Comparison of ENCODE assay signal across 1 cellular context in genomic region chr11:67256477-67256876, GRCh38.
A peak's percentile ranks its signal among the peaks of the same experiment; 100 is the strongest.
TF ChIP-seq lines count a peak whose summit lies in the region.

No MANE protein-coding gene starts in this region.

TF ChIP-seq in K562, 482 proteins besides CTCF, POLR2A, EP300 and RAD21:
- TF ChIP-seq SAFB (IDR thresholded peaks at IDR 0.05; ENCODE audit: borderline replicate concordance, low read depth, low read length) (no peak), ZFPM2 (CRISPR knock-in tag; IDR thresholded peaks at IDR 0.05) (no peak), ZNF407 (IDR thresholded peaks at IDR 0.05; ENCODE audit: low read depth) (no peak), TRIM25 (IDR thresholded peaks at IDR 0.05; ENCODE audit: borderline replicate concordance) (no peak), ETS2 (tag; IDR thresholded peaks at IDR 0.05; ENCODE audit: borderline replicate concordance, poor library complexity, severe bottlenecking) (no peak), NKRF (IDR thresholded peaks at IDR 0.05; ENCODE audit: borderline replicate concordance) (no peak), PRDM10 (IDR thresholded peaks at IDR 0.05; ENCODE audit: partially characterized antibody) (peak; percentile 19), ZNF197 (CRISPR knock-in tag; IDR thresholded peaks at IDR 0.05; ENCODE audit: low read depth) (no peak), SMARCB1 (IDR thresholded peaks at IDR 0.05; ENCODE audit: insufficient read length, low read depth) (no peak)
